Comparison of ENCODE assay signal across 1 cellular context in the genomic region with DNA sequence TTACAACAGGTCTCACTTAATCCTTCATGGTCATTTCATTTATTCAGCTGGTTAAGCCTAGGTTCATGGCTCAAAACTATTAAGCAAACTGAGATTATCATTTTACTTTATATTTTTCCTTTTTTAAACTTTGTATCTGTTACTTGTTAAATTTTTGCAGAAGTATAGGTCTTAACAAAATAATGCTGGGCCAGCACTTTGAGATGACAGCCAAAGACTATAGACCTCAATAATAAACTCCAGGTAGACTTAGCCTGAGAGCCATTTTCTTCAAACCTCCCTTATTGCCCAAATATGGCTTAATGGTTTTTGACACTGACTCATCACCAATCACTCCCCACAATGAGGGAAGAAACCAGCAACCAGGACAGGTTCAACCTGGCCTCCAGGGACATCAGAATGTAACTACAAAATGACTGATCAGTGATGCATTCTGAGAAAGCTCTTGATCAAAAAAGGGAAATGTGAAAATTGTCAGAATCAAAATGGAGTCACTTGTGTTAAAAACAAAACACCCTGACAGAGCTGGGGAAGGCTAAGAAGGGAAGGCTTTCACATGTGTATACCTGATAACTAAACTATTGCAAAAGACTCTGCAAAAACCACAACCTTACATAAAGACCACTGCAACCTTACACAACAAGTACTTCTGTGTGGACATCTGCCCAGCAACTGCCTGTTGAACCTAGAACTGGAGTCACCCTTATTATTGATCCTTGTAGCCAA.
A peak's percentile ranks its signal among the peaks of the same experiment; 100 is the strongest.
TF ChIP-seq lines count a peak whose summit lies in the region.

No MANE protein-coding gene starts in this region.

TF ChIP-seq in K562, 482 proteins besides CTCF, POLR2A, EP300 and RAD21 (continued from another document and continues in another):
- TF ChIP-seq MGA (IDR thresholded peaks at IDR 0.05) (no peak), ELF4 (CRISPR knock-in tag; IDR thresholded peaks at IDR 0.05) (no peak), RNF2 (IDR thresholded peaks at IDR 0.05) (no peak), ZNF77 (CRISPR knock-in tag; IDR thresholded peaks at IDR 0.05) (no peak), THAP12 (CRISPR knock-in tag; IDR thresholded peaks at IDR 0.05) (no peak), ZNF140 (CRISPR knock-in tag; IDR thresholded peaks at IDR 0.05) (no peak), ESRRB (CRISPR knock-in tag; IDR thresholded peaks at IDR 0.05; ENCODE audit: borderline replicate concordance) (no peak), HMG20B (CRISPR knock-in tag; IDR thresholded peaks at IDR 0.05) (no peak), DACH1 (IDR thresholded peaks at IDR 0.05; ENCODE audit: partially characterized antibody) (no peak), CBX5 (IDR thresholded peaks at IDR 0.05; ENCODE audit: borderline replicate concordance, low read depth) (no peak), STAG1 (CRISPR knock-in tag; IDR thresholded peaks at IDR 0.05; ENCODE audit: borderline replicate concordance) (no peak), ZNF76 (CRISPR knock-in tag; IDR thresholded peaks at IDR 0.05; ENCODE audit: borderline replicate concordance) (no peak), HSF4 (CRISPR knock-in tag; IDR thresholded peaks at IDR 0.05; ENCODE audit: borderline replicate concordance) (no peak; the same call in 1 of the 2 replicates), ASH1L (IDR thresholded peaks at IDR 0.05; ENCODE audit: borderline replicate concordance, low read depth, partially characterized antibody) (no peak), RBM22 (IDR thresholded peaks at IDR 0.05; ENCODE audit: low read depth, low read length, poor library complexity, severe bottlenecking) (no peak), TEAD1 (CRISPR knock-in tag; IDR thresholded peaks at IDR 0.05) (peak in 1 of 2 experiments; percentile 76; a peak in 1 of 4 replicates), PTTG1 (tag; IDR thresholded peaks at IDR 0.05; ENCODE audit: low read depth) (peak; percentile 88), ZNF175 (CRISPR knock-in tag; IDR thresholded peaks at IDR 0.05; ENCODE audit: low read depth) (peak; percentile 43; the same call in 1 of the 2 replicates), USF2 (CRISPR knock-in tag; IDR thresholded peaks at IDR 0.05) (no peak), KAT7 (CRISPR knock-in tag; IDR thresholded peaks at IDR 0.05; ENCODE audit: borderline replicate concordance) (no peak), HNRNPH1 (optimal IDR thresholded peaks at IDR 0.05; ENCODE audit: low read depth, low read length) (no peak), KAT8 (IDR thresholded peaks at IDR 0.05; ENCODE audit: low read depth) (no peak), CTBP1 (IDR thresholded peaks at IDR 0.05; ENCODE audit: borderline replicate concordance) (no peak), ZSCAN29 (IDR thresholded peaks at IDR 0.05) (no peak), BDP1 (IDR thresholded peaks at IDR 0.05; ENCODE audit: insufficient read depth, insufficient read length) (no peak), NR4A1 (CRISPR knock-in tag; IDR thresholded peaks at IDR 0.05) (no peak), NR4A1 (tag; IDR thresholded peaks at IDR 0.05) (peak; percentile 88), TOE1 (IDR thresholded peaks at IDR 0.05; ENCODE audit: borderline replicate concordance) (no peak), TOE1 (CRISPR knock-in tag; IDR thresholded peaks at IDR 0.05; ENCODE audit: borderline replicate concordance, low read depth) (no peak), GTF2F1 (IDR thresholded peaks at IDR 0.05; ENCODE audit: low read depth, low read length) (no peak), HMGXB4 (CRISPR knock-in tag; IDR thresholded peaks at IDR 0.05) (no peak), YY1 (IDR thresholded peaks at IDR 0.05; ENCODE audit: borderline replicate concordance in 1 of 3, control insufficient read depth in 1 of 3, extremely low read depth in 1 of 3, insufficient read depth in 3 of 3, insufficient read length in 1 of 3, insufficient replicate concordance in 2 of 3, low read depth in 1 of 3, low read length in 2 of 3) (peak in 2 of 3 experiments; percentile 22 to 28), JUND (IDR thresholded peaks at IDR 0.05; ENCODE audit: borderline replicate concordance, low read depth, low read length) (peak; percentile 76), JUND (tag; IDR thresholded peaks at IDR 0.05; ENCODE audit: borderline replicate concordance, low read depth, low read length) (peak; percentile 78; the same call in 2 of the 3 replicates), ZNF668 (CRISPR knock-in tag; IDR thresholded peaks at IDR 0.05) (peak; percentile 42; the same call in 1 of the 2 replicates)
- TF ChIP-seq, protein P1, sequence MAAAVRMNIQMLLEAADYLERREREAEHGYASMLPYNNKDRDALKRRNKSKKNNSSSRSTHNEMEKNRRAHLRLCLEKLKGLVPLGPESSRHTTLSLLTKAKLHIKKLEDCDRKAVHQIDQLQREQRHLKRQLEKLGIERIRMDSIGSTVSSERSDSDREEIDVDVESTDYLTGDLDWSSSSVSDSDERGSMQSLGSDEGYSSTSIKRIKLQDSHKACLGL (CRISPR knock-in tag; IDR thresholded peaks at IDR 0.05; ENCODE audit: borderline replicate concordance, poor library complexity, severe bottlenecking): no peak
- TF ChIP-seq, protein P2, sequence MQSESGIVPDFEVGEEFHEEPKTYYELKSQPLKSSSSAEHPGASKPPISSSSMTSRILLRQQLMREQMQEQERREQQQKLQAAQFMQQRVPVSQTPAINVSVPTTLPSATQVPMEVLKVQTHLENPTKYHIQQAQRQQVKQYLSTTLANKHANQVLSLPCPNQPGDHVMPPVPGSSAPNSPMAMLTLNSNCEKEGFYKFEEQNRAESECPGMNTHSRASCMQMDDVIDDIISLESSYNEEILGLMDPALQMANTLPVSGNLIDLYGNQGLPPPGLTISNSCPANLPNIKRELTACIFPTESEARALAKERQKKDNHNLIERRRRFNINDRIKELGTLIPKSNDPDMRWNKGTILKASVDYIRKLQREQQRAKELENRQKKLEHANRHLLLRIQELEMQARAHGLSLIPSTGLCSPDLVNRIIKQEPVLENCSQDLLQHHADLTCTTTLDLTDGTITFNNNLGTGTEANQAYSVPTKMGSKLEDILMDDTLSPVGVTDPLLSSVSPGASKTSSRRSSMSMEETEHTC (IDR thresholded peaks at IDR 0.05): no peak
- TF ChIP-seq, protein P3, sequence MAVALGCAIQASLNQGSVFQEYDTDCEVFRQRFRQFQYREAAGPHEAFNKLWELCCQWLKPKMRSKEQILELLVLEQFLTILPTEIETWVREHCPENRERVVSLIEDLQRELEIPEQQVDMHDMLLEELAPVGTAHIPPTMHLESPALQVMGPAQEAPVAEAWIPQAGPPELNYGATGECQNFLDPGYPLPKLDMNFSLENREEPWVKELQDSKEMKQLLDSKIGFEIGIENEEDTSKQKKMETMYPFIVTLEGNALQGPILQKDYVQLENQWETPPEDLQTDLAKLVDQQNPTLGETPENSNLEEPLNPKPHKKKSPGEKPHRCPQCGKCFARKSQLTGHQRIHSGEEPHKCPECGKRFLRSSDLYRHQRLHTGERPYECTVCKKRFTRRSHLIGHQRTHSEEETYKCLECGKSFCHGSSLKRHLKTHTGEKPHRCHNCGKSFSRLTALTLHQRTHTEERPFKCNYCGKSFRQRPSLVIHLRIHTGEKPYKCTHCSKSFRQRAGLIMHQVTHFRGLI (CRISPR knock-in tag; IDR thresholded peaks at IDR 0.05): no peak
